Comparison of ENCODE assay signal across 9 cellular contexts in genomic region chr19:42316223-42317211, GRCh38. TPM values are rescaled to one million over a fixed set of nuclear protein-coding genes. Genes with fewer than 3 reads are reported as not detected.
DNase-seq lines count a peak whose midpoint lies in the region; ATAC-seq and TF ChIP-seq lines count a peak whose summit lies in the region.
"Had no signal": no experiment of that assay in that cellular context is flagged by ENCODE, and none has a peak within 500 bp of the region (broad histone marks: within the 10 kb centered on the region; RNA-seq: fewer than 3 reads in every experiment).

No MANE protein-coding gene starts in this region.

- H3K27me3 ChIP-seq in skeletal muscle satellite cell (ENCODE audit: control insufficient read depth, insufficient read depth, low read length): peaks cover 35% of the 10 kb centered on the region

- no peaks in the 10 kb centered on the region for H3K36me3 ChIP-seq in skeletal muscle satellite cell (ENCODE audit: insufficient read depth, low read length)
- H3K36me3 ChIP-seq: left ventricle myocardium inferior had no signal

- DNase-seq in MV-4-11 (lab: John Stamatoyannopoulos, UW) (peak; percentile 83), DMS79 (lab: John Stamatoyannopoulos, UW) (no peak)
- DNase-seq in activated naive CD8-positive, alpha-beta T cell treated with anti-CD3 and anti-CD28 coated beads, Interleukin-2, amount 10 ng/mL, durations not matched to agents 7 days and 5 days: no peak
- DNase-seq: KG1, left ventricle myocardium inferior had no signal

- H3K9ac ChIP-seq in skeletal muscle satellite cell (ENCODE audit: low read depth, low read length): no peak overlapping the region

- POLR2A ChIA-PET in activated naive CD8-positive, alpha-beta T cell treated with anti-CD3 and anti-CD28 coated beads, Interleukin-2, amount 10 ng/mL, durations not matched to agents 7 days and 5 days (lab: Charles Lee): interaction anchor here (0.6 kb wide), 1 partner anchor 9 kb away, joined by 3 read pairs; no protein-coding TSS in a partner anchor

- H3K27me3 Mint-ChIP-seq in activated naive CD8-positive, alpha-beta T cell treated with anti-CD3 and anti-CD28 coated beads, Interleukin-2, amount 10 ng/mL, durations not matched to agents 7 days and 5 days: peaks cover 43% of the 10 kb centered on the region

- no peaks in the 10 kb centered on the region for H3K9me3 Mint-ChIP-seq in activated naive CD8-positive, alpha-beta T cell treated with anti-CD3 and anti-CD28 coated beads, Interleukin-2, amount 10 ng/mL, durations not matched to agents 7 days and 5 days

- H3K27ac Mint-ChIP-seq in activated naive CD8-positive, alpha-beta T cell treated with anti-CD3 and anti-CD28 coated beads, Interleukin-2, amount 10 ng/mL, durations not matched to agents 7 days and 5 days: peak overlapping the region; percentile 77

- peak overlapping the region; percentile 63 for H3K4me3 Mint-ChIP-seq in activated naive CD8-positive, alpha-beta T cell treated with anti-CD3 and anti-CD28 coated beads, Interleukin-2, amount 10 ng/mL, durations not matched to agents 7 days and 5 days

- no peak overlapping the region for H3K4me3 ChIP-seq in skeletal muscle satellite cell (ENCODE audit: low read length)
- H3K4me3 ChIP-seq: left ventricle myocardium inferior had no signal

- no peaks in the 10 kb centered on the region for H3K36me3 Mint-ChIP-seq in activated naive CD8-positive, alpha-beta T cell treated with anti-CD3 and anti-CD28 coated beads, Interleukin-2, amount 10 ng/mL, durations not matched to agents 7 days and 5 days

- peaks cover 21% of the 10 kb centered on the region for H3K4me1 Mint-ChIP-seq in activated naive CD8-positive, alpha-beta T cell treated with anti-CD3 and anti-CD28 coated beads, Interleukin-2, amount 10 ng/mL, durations not matched to agents 7 days and 5 days

- peak overlapping the region; percentile 55 for H3K4me2 ChIP-seq in skeletal muscle satellite cell (ENCODE audit: low read length)

- TF ChIP-seq POLR2A in GM18505 (IDR thresholded peaks at IDR 0.05; ENCODE audit: borderline replicate concordance, extremely low read depth, insufficient read depth, insufficient read length): peak; percentile 71

- H3K4me1 ChIP-seq in skeletal muscle satellite cell (ENCODE audit: control insufficient read depth, insufficient read depth, low read length): peaks cover 19% of the 10 kb centered on the region

- ATAC-seq in GM18505 (IDR thresholded peaks at IDR 0.05; ENCODE audit: unreplicated experiment) (no peak), HG03039 (IDR thresholded peaks at IDR 0.05; ENCODE audit: unreplicated experiment) (no peak), HG03457 (IDR thresholded peaks at IDR 0.05; ENCODE audit: unreplicated experiment) (no peak)
- peak; percentile 29 for ATAC-seq in activated naive CD8-positive, alpha-beta T cell treated with anti-CD3 and anti-CD28 coated beads, Interleukin-2, amount 10 ng/mL, durations not matched to agents 7 days and 5 days (ENCODE audit: low read depth)

- no peaks in the 10 kb centered on the region for H3K9me3 ChIP-seq in skeletal muscle satellite cell (replicated peaks; ENCODE audit: low read length)
- H3K9me3 ChIP-seq: left ventricle myocardium inferior had no signal

RNA-seq across cellular contexts. Expression of gene TMEM145, which starts 3.4 kb away (rescaled TPM):
- under 1 TPM; 0.54 to 0.94 TPM for total RNA-seq in activated naive CD8-positive, alpha-beta T cell treated with anti-CD3 and anti-CD28 coated beads, Interleukin-2, amount 10 ng/mL, durations not matched to agents 7 days and 5 days
- total RNA-seq in skeletal muscle satellite cell (2012; rRNA removed): 2.0 TPM in 1 of 2 replicates, not detected in the other

RNA-seq across cellular contexts. Expression of gene MEGF8, which starts 8.9 kb away (rescaled TPM):
- total RNA-seq in activated naive CD8-positive, alpha-beta T cell treated with anti-CD3 and anti-CD28 coated beads, Interleukin-2, amount 10 ng/mL, durations not matched to agents 7 days and 5 days: 1 to 10 TPM; 8.5 to 9.3 TPM
- 17.0 and 18.3 TPM in 2 replicates for total RNA-seq in skeletal muscle satellite cell (2012; rRNA removed)

RNA-seq across cellular contexts. Expression of gene PAFAH1B3, which starts 14.1 kb away (rescaled TPM):
- 10 to 100 TPM; 36.2 to 41.1 TPM for total RNA-seq in activated naive CD8-positive, alpha-beta T cell treated with anti-CD3 and anti-CD28 coated beads, Interleukin-2, amount 10 ng/mL, durations not matched to agents 7 days and 5 days
- 9.9 and 14.0 TPM in 2 replicates for total RNA-seq in skeletal muscle satellite cell (2012; rRNA removed)

RNA-seq across cellular contexts. Expression of gene PRR19, which starts 14.6 kb away (rescaled TPM):
- under 1 TPM in 1 of 2 experiments, not detected in 1; 0.57 TPM for total RNA-seq in activated naive CD8-positive, alpha-beta T cell treated with anti-CD3 and anti-CD28 coated beads, Interleukin-2, amount 10 ng/mL, durations not matched to agents 7 days and 5 days
- total RNA-seq in skeletal muscle satellite cell (2012; rRNA removed): 0.66 and 1.3 TPM in 2 replicates
- total RNA-seq: left ventricle myocardium inferior had no signal

RNA-seq across cellular contexts. Expression of gene CIC, which starts 47.5 kb away (rescaled TPM):
- 10 to 100 TPM; 84.4 to 92.2 TPM for total RNA-seq in activated naive CD8-positive, alpha-beta T cell treated with anti-CD3 and anti-CD28 coated beads, Interleukin-2, amount 10 ng/mL, durations not matched to agents 7 days and 5 days
- total RNA-seq in skeletal muscle satellite cell (2012; rRNA removed): 18.8 and 21.8 TPM in 2 replicates
